In the genomic region with DNA sequence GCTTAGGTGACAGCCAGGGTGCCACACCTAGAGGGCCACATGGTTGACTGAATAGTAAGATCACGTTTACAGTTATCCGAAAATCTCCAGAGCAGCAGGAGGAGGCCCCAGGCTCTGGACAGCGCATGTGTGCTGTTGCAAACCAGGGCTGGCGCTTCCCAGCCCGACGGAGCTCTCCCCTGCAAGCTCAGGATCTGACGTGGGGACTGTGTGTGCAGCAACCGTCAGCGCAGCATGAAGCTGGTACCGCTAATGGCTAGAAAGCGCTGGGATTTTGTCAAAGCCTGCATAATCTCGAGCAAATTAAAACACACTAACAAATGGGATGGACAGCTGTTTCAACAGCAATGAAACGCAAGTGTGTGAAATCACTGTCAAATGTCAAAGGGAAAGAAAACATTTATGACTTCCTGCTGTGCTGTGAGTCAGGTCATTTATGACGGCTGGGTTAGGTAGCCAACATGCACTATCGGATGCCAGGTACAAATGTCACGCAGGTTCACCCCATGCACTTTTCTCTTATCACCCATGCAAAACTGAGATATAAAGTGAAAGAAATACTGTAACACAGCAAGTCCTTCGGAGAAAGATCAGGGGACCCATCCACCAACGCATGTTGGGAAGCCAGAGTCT, we compare ENCODE assay signal across 2 cellular contexts.
TF ChIP-seq lines count a peak whose summit lies in the region.

No MANE protein-coding gene starts in this region.

TF ChIP-seq in SK-N-SH, 30 proteins besides CTCF, POLR2A, EP300 and RAD21 (continued from another document):
- TF ChIP-seq, protein P1, sequence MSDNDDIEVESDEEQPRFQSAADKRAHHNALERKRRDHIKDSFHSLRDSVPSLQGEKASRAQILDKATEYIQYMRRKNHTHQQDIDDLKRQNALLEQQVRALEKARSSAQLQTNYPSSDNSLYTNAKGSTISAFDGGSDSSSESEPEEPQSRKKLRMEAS (IDR thresholded peaks at IDR 0.05; ENCODE audit: low read depth) = no peak
- TF ChIP-seq MXI1 (IDR thresholded peaks at IDR 0.05; ENCODE audit: low read depth, low read length) = peak; percentile 94

TF ChIP-seq in SK-N-SH treated with all-trans-retinoic acid at 6 μM for 48 hours, 23 proteins besides CTCF, POLR2A, EP300 and RAD21 (continued from another document):
- TF ChIP-seq, protein P2, sequence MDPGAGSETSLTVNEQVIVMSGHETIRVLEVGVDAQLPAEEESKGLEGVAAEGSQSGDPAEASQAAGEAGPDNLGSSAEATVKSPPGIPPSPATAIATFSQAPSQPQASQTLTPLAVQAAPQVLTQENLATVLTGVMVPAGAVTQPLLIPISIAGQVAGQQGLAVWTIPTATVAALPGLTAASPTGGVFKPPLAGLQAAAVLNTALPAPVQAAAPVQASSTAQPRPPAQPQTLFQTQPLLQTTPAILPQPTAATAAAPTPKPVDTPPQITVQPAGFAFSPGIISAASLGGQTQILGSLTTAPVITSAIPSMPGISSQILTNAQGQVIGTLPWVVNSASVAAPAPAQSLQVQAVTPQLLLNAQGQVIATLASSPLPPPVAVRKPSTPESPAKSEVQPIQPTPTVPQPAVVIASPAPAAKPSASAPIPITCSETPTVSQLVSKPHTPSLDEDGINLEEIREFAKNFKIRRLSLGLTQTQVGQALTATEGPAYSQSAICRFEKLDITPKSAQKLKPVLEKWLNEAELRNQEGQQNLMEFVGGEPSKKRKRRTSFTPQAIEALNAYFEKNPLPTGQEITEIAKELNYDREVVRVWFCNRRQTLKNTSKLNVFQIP (CRISPR knock-in tag; IDR thresholded peaks at IDR 0.05; ENCODE audit: borderline replicate concordance, low read depth) = no peak
- TF ChIP-seq ISL1 (CRISPR knock-in tag; IDR thresholded peaks at IDR 0.05) (no peak), CSDC2 (CRISPR knock-in tag; IDR thresholded peaks at IDR 0.05) (no peak), ZNF8 (CRISPR knock-in tag; IDR thresholded peaks at IDR 0.05) (no peak), OSR1 (CRISPR knock-in tag; IDR thresholded peaks at IDR 0.05) (no peak), ZFP3 (CRISPR knock-in tag; IDR thresholded peaks at IDR 0.05) (no peak), TOX (CRISPR knock-in tag; IDR thresholded peaks at IDR 0.05; ENCODE audit: borderline replicate concordance) (no peak), PPARA (CRISPR knock-in tag; IDR thresholded peaks at IDR 0.05; ENCODE audit: borderline replicate concordance) (no peak), BACH2 (CRISPR knock-in tag; IDR thresholded peaks at IDR 0.05; ENCODE audit: borderline replicate concordance) (no peak), ZC3H10 (CRISPR knock-in tag; IDR thresholded peaks at IDR 0.05) (no peak), GLIS3 (CRISPR knock-in tag; IDR thresholded peaks at IDR 0.05) (no peak)
- TF ChIP-seq, protein P3, sequence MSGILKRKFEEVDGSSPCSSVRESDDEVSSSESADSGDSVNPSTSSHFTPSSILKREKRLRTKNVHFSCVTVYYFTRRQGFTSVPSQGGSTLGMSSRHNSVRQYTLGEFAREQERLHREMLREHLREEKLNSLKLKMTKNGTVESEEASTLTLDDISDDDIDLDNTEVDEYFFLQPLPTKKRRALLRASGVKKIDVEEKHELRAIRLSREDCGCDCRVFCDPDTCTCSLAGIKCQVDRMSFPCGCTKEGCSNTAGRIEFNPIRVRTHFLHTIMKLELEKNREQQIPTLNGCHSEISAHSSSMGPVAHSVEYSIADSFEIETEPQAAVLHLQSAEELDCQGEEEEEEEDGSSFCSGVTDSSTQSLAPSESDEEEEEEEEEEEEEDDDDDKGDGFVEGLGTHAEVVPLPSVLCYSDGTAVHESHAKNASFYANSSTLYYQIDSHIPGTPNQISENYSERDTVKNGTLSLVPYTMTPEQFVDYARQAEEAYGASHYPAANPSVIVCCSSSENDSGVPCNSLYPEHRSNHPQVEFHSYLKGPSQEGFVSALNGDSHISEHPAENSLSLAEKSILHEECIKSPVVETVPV (CRISPR knock-in tag; IDR thresholded peaks at IDR 0.05) = no peak
- TF ChIP-seq, protein P4, sequence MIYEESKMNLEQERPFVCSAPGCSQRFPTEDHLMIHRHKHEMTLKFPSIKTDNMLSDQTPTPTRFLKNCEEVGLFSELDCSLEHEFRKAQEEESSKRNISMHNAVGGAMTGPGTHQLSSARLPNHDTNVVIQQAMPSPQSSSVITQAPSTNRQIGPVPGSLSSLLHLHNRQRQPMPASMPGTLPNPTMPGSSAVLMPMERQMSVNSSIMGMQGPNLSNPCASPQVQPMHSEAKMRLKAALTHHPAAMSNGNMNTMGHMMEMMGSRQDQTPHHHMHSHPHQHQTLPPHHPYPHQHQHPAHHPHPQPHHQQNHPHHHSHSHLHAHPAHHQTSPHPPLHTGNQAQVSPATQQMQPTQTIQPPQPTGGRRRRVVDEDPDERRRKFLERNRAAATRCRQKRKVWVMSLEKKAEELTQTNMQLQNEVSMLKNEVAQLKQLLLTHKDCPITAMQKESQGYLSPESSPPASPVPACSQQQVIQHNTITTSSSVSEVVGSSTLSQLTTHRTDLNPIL (CRISPR knock-in tag; IDR thresholded peaks at IDR 0.05; ENCODE audit: low read depth) = no peak
- TF ChIP-seq, protein P5, sequence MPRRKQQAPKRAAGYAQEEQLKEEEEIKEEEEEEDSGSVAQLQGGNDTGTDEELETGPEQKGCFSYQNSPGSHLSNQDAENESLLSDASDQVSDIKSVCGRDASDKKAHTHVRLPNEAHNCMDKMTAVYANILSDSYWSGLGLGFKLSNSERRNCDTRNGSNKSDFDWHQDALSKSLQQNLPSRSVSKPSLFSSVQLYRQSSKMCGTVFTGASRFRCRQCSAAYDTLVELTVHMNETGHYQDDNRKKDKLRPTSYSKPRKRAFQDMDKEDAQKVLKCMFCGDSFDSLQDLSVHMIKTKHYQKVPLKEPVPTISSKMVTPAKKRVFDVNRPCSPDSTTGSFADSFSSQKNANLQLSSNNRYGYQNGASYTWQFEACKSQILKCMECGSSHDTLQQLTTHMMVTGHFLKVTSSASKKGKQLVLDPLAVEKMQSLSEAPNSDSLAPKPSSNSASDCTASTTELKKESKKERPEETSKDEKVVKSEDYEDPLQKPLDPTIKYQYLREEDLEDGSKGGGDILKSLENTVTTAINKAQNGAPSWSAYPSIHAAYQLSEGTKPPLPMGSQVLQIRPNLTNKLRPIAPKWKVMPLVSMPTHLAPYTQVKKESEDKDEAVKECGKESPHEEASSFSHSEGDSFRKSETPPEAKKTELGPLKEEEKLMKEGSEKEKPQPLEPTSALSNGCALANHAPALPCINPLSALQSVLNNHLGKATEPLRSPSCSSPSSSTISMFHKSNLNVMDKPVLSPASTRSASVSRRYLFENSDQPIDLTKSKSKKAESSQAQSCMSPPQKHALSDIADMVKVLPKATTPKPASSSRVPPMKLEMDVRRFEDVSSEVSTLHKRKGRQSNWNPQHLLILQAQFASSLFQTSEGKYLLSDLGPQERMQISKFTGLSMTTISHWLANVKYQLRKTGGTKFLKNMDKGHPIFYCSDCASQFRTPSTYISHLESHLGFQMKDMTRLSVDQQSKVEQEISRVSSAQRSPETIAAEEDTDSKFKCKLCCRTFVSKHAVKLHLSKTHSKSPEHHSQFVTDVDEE (CRISPR knock-in tag; IDR thresholded peaks at IDR 0.05) = no peak
